18 cellular contexts compared by ENCODE assay signal in the genomic region with DNA sequence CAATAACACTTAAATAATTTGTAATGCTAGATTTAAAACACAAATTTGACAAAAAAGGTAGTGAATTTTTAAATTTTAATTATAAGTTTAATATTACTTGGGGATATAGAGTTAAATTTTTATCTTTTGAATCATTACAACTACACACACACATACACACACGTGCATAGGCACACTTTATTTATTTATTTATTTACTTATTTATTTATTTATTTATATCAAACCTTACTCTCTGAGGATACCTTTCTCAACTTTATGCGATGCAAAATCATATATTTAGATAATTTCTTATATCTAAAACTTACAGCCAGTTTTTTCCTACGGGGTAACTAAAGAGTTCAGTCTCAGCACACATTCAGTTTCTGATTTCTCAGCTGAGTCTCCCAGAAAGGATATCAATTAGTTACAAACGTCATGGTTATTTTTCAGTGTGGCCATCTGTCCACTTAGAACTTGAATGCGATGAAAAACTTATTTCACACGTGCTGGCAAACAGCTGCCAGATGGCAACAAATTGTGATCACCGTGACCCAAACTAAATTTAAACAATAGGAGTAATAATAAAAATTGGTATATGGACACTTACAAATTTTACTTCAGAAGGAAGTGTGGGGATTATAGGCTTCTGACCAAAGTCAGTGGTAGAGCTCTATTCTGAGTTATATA.
"Had no signal": no experiment of that assay in that cellular context is flagged by ENCODE, and none has a peak within 500 bp of the region (broad histone marks: within the 10 kb centered on the region; RNA-seq: fewer than 3 reads in every experiment).

No MANE protein-coding gene starts in this region.

- DNase-seq: activated CD4-positive, alpha-beta T cell treated with anti-CD3 and anti-CD28 coated beads for 4 hours; activated CD8-positive, alpha-beta memory T cell treated with anti-CD3 and anti-CD28 coated beads, Interleukin-2, amount 50 U/mL, for 4 hours; activated CD8-positive, alpha-beta T cell treated with anti-CD3 and anti-CD28 coated beads for 36 hours; activated gamma-delta T cell treated with Interleukin-2 at 50 U/mL for 16 hours; activated naive CD4-positive, alpha-beta T cell treated with anti-CD3 and anti-CD28 coated beads, Interleukin-2, amount 10 ng/mL, durations not matched to agents 7 days and 5 days; activated naive CD8-positive, alpha-beta T cell treated with anti-CD3 and anti-CD28 coated beads for 36 hours; activated T-cell treated with anti-CD3 and anti-CD28 coated beads, Interleukin-2, amount 50 U/mL, for 72 hours; brain microvascular endothelial cell; Kasumi-1; NCI-H1048; NCI-H146; NCI-H187 treated with DMSO at 0.1 percent for 48 hours; NCI-H2081 treated with DMSO at 0.1 percent for 48 hours; NCI-H226; NCI-H510A; SHP77 had no signal

- H3K36me3 ChIP-seq: brain microvascular endothelial cell, cardiac muscle cell had no signal

- H3K27ac ChIP-seq: brain microvascular endothelial cell, cardiac muscle cell had no signal

- H3K4me3 ChIP-seq: cardiac muscle cell had no signal

- H3K27me3 ChIP-seq: brain microvascular endothelial cell, cardiac muscle cell had no signal

- ATAC-seq: activated CD4-positive, CD25-positive, alpha-beta regulatory T cell treated with anti-CD3 and anti-CD28 coated beads, Interleukin-2, amount 50 U/mL, for 24 hours; activated CD8-positive, alpha-beta T cell treated with anti-CD3 and anti-CD28 coated beads for 36 hours; activated T-cell treated with anti-CD3 and anti-CD28 coated beads, Interleukin-2, amount 50 U/mL, for 72 hours had no signal
